ENCODE assay signal across 31 cellular contexts in genomic region chr22:26708256-26709009, GRCh38. TPM values are rescaled to one million over a fixed set of nuclear protein-coding genes. Genes with fewer than 3 reads are reported as not detected.
DNase-seq lines count a peak whose midpoint lies in the region; ATAC-seq, FAIRE-seq and TF ChIP-seq lines count a peak whose summit lies in the region.
"Had no signal": no experiment of that assay in that cellular context is flagged by ENCODE, and none has a peak within 500 bp of the region (broad histone marks: within the 10 kb centered on the region; RNA-seq: fewer than 3 reads in every experiment).

No MANE protein-coding gene starts in this region.

- CTCF ChIA-PET in GM12878 (lab: Yijun Ruan, JAX): interaction anchor here (0.6 to 1.8 kb wide), 2 partner anchors 29 to 1736 kb away, joined by 3 to 5 read pairs; no protein-coding TSS in a partner anchor

- in situ Hi-C loops in GM12878 (cut with MboI): no loop called here

- no peak for TF ChIP-seq POLR2A in heart left ventricle (IDR thresholded peaks at IDR 0.05)
- no peak for TF ChIP-seq POLR2A in GM12878 (IDR thresholded peaks at IDR 0.05; ENCODE audit: low read depth, low read length)

- POLR2A ChIA-PET in GM12878 (lab: Charles Lee): interaction anchor here (0.6 to 1.3 kb wide), 2 partner anchors 34 to 1141 kb away, joined by 3 read pairs; no protein-coding TSS in a partner anchor

- TF ChIP-seq CTCF in left ventricle myocardium inferior (IDR thresholded peaks at IDR 0.05; ENCODE audit: borderline replicate concordance): no peak
- no peak for TF ChIP-seq CTCF in heart left ventricle (IDR thresholded peaks at IDR 0.05)
- TF ChIP-seq CTCF in GM20000 (IDR thresholded peaks at IDR 0.05; ENCODE audit: extremely low read depth, missing control alignments): no peak
- no peak for TF ChIP-seq CTCF in GM12878 (IDR thresholded peaks at IDR 0.05 in 2 of 3, conservative IDR thresholded peaks at IDR 0.05 in 1 of 3; ENCODE audit: control insufficient read depth in 2 of 3, extremely low read depth in 1 of 3, insufficient read depth in 1 of 3, low read depth in 3 of 3, low read length in 3 of 3)
- TF ChIP-seq CTCF in mesothelial cell of epicardium (IDR thresholded peaks at IDR 0.05; ENCODE audit: unreplicated experiment): no peak

- no peak overlapping the region for H3K4me3 ChIP-seq in left ventricle myocardium inferior
- H3K4me3 ChIP-seq in heart left ventricle: no peak overlapping the region
- no peak overlapping the region for H3K4me3 ChIP-seq in GM12878
- H3K4me3 ChIP-seq: adrenal gland, tibial artery had no signal

- peaks cover 8% of the 10 kb centered on the region for H3K9me3 ChIP-seq in left ventricle myocardium inferior (replicated peaks)
- H3K9me3 ChIP-seq in heart left ventricle: peaks cover 0 to 11% (median 0%) of the 10 kb centered on the region in 12 donors
- peaks cover 4% of the 10 kb centered on the region; the same call in 2 of the 3 replicates for H3K9me3 ChIP-seq in GM12878 (replicated peaks; ENCODE audit: control insufficient read depth, insufficient read depth, low read length)
- H3K9me3 ChIP-seq: adrenal gland had no signal

- no peak overlapping the region for H3K27ac Mint-ChIP-seq in mesothelial cell of epicardium
- H3K27ac Mint-ChIP-seq: activated CD4-positive, alpha-beta T cell treated with anti-CD3 and anti-CD28 coated beads, Interleukin-2, amount 10 ng/mL, durations not matched to agents 24 days and 14 days; B cell; brain; memory B cell had no signal

- WGBS in heart left ventricle, 4 donors: 65 to 70% (median 67%) methylated on average over 7 of the region's 7 CpGs
- WGBS in GM12878 (ENCODE audit: insufficient coverage, insufficient replicate concordance, low lambda C conversion rate, missing lambda C conversion rate): 58% methylated on average over 7 of the region's 7 CpGs

- no peak for TF ChIP-seq EP300 in GM12878 (IDR thresholded peaks at IDR 0.05; ENCODE audit: borderline replicate concordance in 1 of 2, control insufficient read depth in 1 of 2, low read depth in 2 of 2, low read length in 2 of 2)

- intact Hi-C loops in left ventricle myocardium inferior (cut with micrococcal nuclease) (no loop called here), heart left ventricle (cut with DNase I) (no loop called here), GM12878 (cut with micrococcal nuclease; ENCODE audit: unreplicated experiment) (no loop called here)

- H3K36me3 Mint-ChIP-seq in mesothelial cell of epicardium: peaks cover 18% of the 10 kb centered on the region

- H3K9me3 Mint-ChIP-seq in mesothelial cell of epicardium: peaks cover 17% of the 10 kb centered on the region
- H3K9me3 Mint-ChIP-seq: memory B cell had no signal

- BruUV-seq in GM12878 (replicated peaks; lab: Mats Ljungman, UMichigan): no TSS peak

- peak overlapping the region; percentile 40 for H3K27ac ChIP-seq in left ventricle myocardium inferior (replicated peaks)
- peak overlapping the region in 3 of 12 donors; percentile 15 to 62 (median 30) for H3K27ac ChIP-seq in heart left ventricle
- H3K27ac ChIP-seq in GM12878 (ENCODE audit: control insufficient read depth, insufficient read depth): peak overlapping the region; percentile 98
- H3K27ac ChIP-seq: adrenal gland, epithelial cell of prostate, tibial artery, WERI-Rb-1 had no signal

- H3K27me3 ChIP-seq in left ventricle myocardium inferior (ENCODE audit: low read depth) (no peaks in the 10 kb centered on the region), heart left ventricle (no peaks in the 10 kb centered on the region), GM12878 (replicated peaks in 1 of 2; ENCODE audit: control insufficient read depth in 2 of 2, insufficient read depth in 2 of 2, low read length in 1 of 2) (no peaks in the 10 kb centered on the region)
- H3K27me3 ChIP-seq: adrenal gland, tibial artery had no signal

- H3K4me2 ChIP-seq in GM12878 (ENCODE audit: control insufficient read depth, insufficient read depth): peak overlapping the region; percentile 26

- no peaks in the 10 kb centered on the region for H3K27me3 Mint-ChIP-seq in mesothelial cell of epicardium (ENCODE audit: low read depth)
- H3K27me3 Mint-ChIP-seq: activated CD4-positive, alpha-beta T cell treated with anti-CD3 and anti-CD28 coated beads, Interleukin-2, amount 10 ng/mL, durations not matched to agents 24 days and 14 days; B cell; memory B cell had no signal

- DNase-seq in left ventricle myocardium inferior (no peak), heart left ventricle (no peak), GM20000 (ENCODE audit: low spot score) (peak; percentile 52), GM12878 (ENCODE audit: low read depth, low spot score) (peak; percentile 79), urothelium cell line (ENCODE audit: low spot score) (no peak), mesothelial cell of epicardium (ENCODE audit: low spot score in 2 of 2, unreplicated experiment in 2 of 2) (no peak), NCI-H1930 (lab: John Stamatoyannopoulos, UW) (no peak)
- DNase-seq: activated CD4-positive, alpha-beta T cell treated with anti-CD3 and anti-CD28 coated beads, Interleukin-2, amount 10 ng/mL, durations not matched to agents 24 days and 14 days; activated T-cell treated with anti-CD3 and anti-CD28 coated beads, Interleukin-2, amount 50 U/mL, for 1 hour; adrenal gland; CD8-positive, alpha-beta T cell; foreskin melanocyte; left colon; NCI-H1092 treated with DMSO at 0.1 percent for 48 hours; NCI-H187; NCI-H2171 treated with DMSO at 0.1 percent for 48 hours; NCI-H526 treated with DMSO at 0.1 percent for 48 hours; posterior cingulate gyrus; right cardiac atrium; SIG-M5; stimulated activated CD4-positive, alpha-beta T cell treated with anti-CD3 and anti-CD28 coated beads, Interleukin-2, amount 100 ng/mL, for 24 hours; SW 1271; T1000; tibial artery; WERI-Rb-1 had no signal

- H3K36me3 ChIP-seq in left ventricle myocardium inferior (peaks cover 8% of the 10 kb centered on the region), heart left ventricle (peaks cover 0 to 18% (median 0%) of the 10 kb centered on the region in 9 donors), GM12878 (ENCODE audit: control insufficient read depth in 2 of 2, insufficient read depth in 2 of 2, low read length in 1 of 2) (no peaks in the 10 kb centered on the region; a peak in 1 of 4 replicates)
- H3K36me3 ChIP-seq: adrenal gland, WERI-Rb-1 had no signal

- H3K79me2 ChIP-seq in GM12878 (ENCODE audit: control insufficient read depth, insufficient read depth, low read length): no peaks in the 10 kb centered on the region

- peak overlapping the region; percentile 74 for H3K9ac ChIP-seq in GM12878 (ENCODE audit: control insufficient read depth, insufficient read depth, low read length)

- H3K4me1 ChIP-seq in left ventricle myocardium inferior: peaks cover 16% of the 10 kb centered on the region
- peaks cover 0 to 15% (median 0%) of the 10 kb centered on the region in 12 donors for H3K4me1 ChIP-seq in heart left ventricle
- peaks cover 67% of the 10 kb centered on the region for H3K4me1 ChIP-seq in GM12878 (ENCODE audit: control insufficient read depth, insufficient read depth, low read length)
- H3K4me1 ChIP-seq: adrenal gland had no signal

- no peaks in the 10 kb centered on the region for H4K20me1 ChIP-seq in GM12878 (ENCODE audit: control insufficient read depth, insufficient read depth)

- RAD21 ChIA-PET in GM12878 (lab: Charles Lee; ENCODE audit: unreplicated experiment): no interaction called here

- SMC1A ChIA-PET in GM12878 (lab: Charles Lee; ENCODE audit: uncharacterized antibody, unreplicated experiment): interaction anchor here (1.4 to 3.6 kb wide), 2 partner anchors 35 to 43 kb away, joined by 4 to 13 read pairs; no protein-coding TSS in a partner anchor

- FAIRE-seq in GM12878 (lab: Jason Lieb, UNC): peak; percentile 52
- FAIRE-seq in urothelium cell line (lab: Jason Lieb, UNC): peak; percentile 52
- FAIRE-seq: A204.1 had no signal

- ATAC-seq in heart left ventricle (no peak), GM12878 (peak; percentile 79), GM21619 (IDR thresholded peaks at IDR 0.05; ENCODE audit: unreplicated experiment) (no peak)
- ATAC-seq: CD8-positive, alpha-beta T cell; left colon; right cardiac atrium had no signal

- H2AFZ ChIP-seq in GM12878 (ENCODE audit: control insufficient read depth, low read depth, low read length): no peak overlapping the region

- no peak overlapping the region for H3K4me3 Mint-ChIP-seq in mesothelial cell of epicardium
- H3K4me3 Mint-ChIP-seq: activated CD4-positive, alpha-beta T cell treated with anti-CD3 and anti-CD28 coated beads, Interleukin-2, amount 10 ng/mL, durations not matched to agents 24 days and 14 days; B cell; brain; CD8-positive, alpha-beta T cell; memory B cell had no signal

- 0 out of 2 replicates have a peak, but pooled peaks have one; percentile 4 for TF ChIP-seq RAD21 in GM12878 (IDR thresholded peaks at IDR 0.05; ENCODE audit: insufficient read depth, low read depth, low read length)

- peaks cover under 1% of the 10 kb centered on the region for H3K4me1 Mint-ChIP-seq in mesothelial cell of epicardium
- H3K4me1 Mint-ChIP-seq: brain had no signal

TF ChIP-seq in GM12878, 131 proteins besides CTCF, POLR2A, EP300 and RAD21 (continues in another document):
- TF ChIP-seq TCF7 (IDR thresholded peaks at IDR 0.05; ENCODE audit: borderline replicate concordance) (peak; percentile 11; the same call in 1 of the 2 replicates), EGR1 (IDR thresholded peaks at IDR 0.05; ENCODE audit: borderline replicate concordance in 1 of 2, low read depth in 2 of 2, low read length in 2 of 2) (no peak)

RNA-seq across cellular contexts. Expression of gene MIAT, which starts 51.0 kb away (rescaled TPM):
- total RNA-seq in left ventricle myocardium inferior (0.66 TPM), heart left ventricle (1 to 10 TPM in 1 of 9 donors, under 1 TPM in 8; 0.12 to 2.7 (median 0.47) TPM), GM12878 (2014; rRNA removed) (5.2 and 5.9 TPM in 2 replicates), GM12878 (2014; rRNA removed; fragmentation: Illumina TruSeq; extraction: Trizol) (6.7 and 7.7 TPM in 2 replicates), GM12878 (2021) (9.9 and 11.7 TPM in 2 replicates), mesothelial cell of epicardium (6.6 to 7.0 TPM (median 6.7 TPM) in 3 replicates)
- polyA plus RNA-seq in heart left ventricle (under 1 TPM; 0.15 to 0.46 TPM), GM12878 (2011; rRNA removed) (1.8 and 1.9 TPM in 2 replicates), GM12878 (2014; fragmentation: Illumina TruSeq; extraction: Trizol) (12.4 and 14.7 TPM in 2 replicates), GM12878 (2014; fragmentation: Nextera tagmentation; extraction: Ambion mirVana) (under 1 TPM; 0.39 to 0.51 TPM), GM12878 (2014; rRNA removed) (13.7 and 16.0 TPM in 2 replicates), GM12878 (2016; fragmentation: Nextera tagmentation; extraction: Ambion mirVana) (1 to 10 TPM; 2.2 to 3.4 TPM)
- total RNA-seq in GM12878 (2013; cell fraction: nucleolus; rRNA removed): 13.9 and 14.0 TPM in 2 replicates
- polyA plus RNA-seq in GM12878 (2011; ENCODE audit: low read depth): 9.0 TPM
- 0.80 and 1.2 TPM in 2 replicates for polyA plus RNA-seq in GM12878 (2011; cell fraction: cytosol; rRNA removed)
- polyA plus RNA-seq in GM12878 (2011; cell fraction: nucleus; rRNA removed): 8.6 and 9.9 TPM in 2 replicates
- 9.7 and 12.5 TPM in 2 replicates for polyA plus RNA-seq in GM12878 (2012)
- 2.8 and 5.1 TPM in 2 replicates for polyA minus RNA-seq in GM12878 (2011; rRNA and poly(A)+ RNA removed)
- polyA minus RNA-seq in GM12878 (2011; cell fraction: cytosol; rRNA and poly(A)+ RNA removed): 0.53 and 0.73 TPM in 2 replicates
- 6.3 and 6.9 TPM in 2 replicates for polyA minus RNA-seq in GM12878 (2011; cell fraction: nucleus; rRNA and poly(A)+ RNA removed)

Comparison
In these comparisons a context has a peak if more than half of its experiments do, and no peak if none do; other contexts are left out.
1. DNase-seq: peak in GM20000 (single experiment) and GM12878 (single experiment); none in left ventricle myocardium inferior (single experiment), heart left ventricle (0 of 5), urothelium cell line (single experiment), mesothelial cell of epicardium (0 of 2) and NCI-H1930 (0 of 2).